Comparison of ENCODE assay signal across 1 cellular context in the genomic region with DNA sequence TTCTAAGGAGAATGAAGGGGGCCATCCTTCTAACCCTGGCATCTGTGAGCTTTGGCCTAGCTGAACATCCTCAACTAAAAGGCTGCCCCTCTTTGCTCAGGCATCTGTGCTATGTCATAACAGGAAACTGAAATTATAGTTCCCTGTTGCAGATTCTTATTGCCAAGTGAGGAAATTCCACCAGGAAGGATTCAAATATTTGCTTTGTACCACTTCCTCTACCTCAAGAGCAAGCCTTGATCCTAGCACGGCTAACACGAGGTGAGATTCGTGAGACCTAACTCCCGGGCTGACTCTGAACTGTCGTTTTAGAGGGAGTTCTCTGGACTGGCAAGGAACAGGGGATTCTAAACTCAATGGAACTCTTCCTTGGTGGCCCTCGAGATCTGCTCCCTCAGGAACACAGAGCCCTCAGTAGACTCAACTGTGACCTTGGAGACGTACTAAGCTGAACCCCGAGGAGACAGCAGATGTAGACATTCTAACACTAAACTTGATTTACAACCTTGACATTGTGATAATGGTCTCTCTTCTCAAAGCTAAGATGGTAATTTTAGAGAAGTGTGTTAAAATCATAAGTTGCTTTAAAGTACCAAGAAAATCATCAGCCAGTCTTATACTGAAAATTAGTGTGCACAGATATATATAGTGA.
TF ChIP-seq lines count a peak whose summit lies in the region.

No MANE protein-coding gene starts in this region.

TF ChIP-seq in IMR-90, 13 proteins besides CTCF, POLR2A, EP300 and RAD21:
- TF ChIP-seq CEBPB (IDR thresholded peaks at IDR 0.05; ENCODE audit: low read depth, low read length) (no peak), FOS (IDR thresholded peaks at IDR 0.05; ENCODE audit: low read depth, low read length) (no peak), CHD1 (IDR thresholded peaks at IDR 0.05; ENCODE audit: low read depth, low read length) (no peak), ELK1 (IDR thresholded peaks at IDR 0.05; ENCODE audit: borderline replicate concordance, low read depth, low read length) (no peak), RFX5 (IDR thresholded peaks at IDR 0.05; ENCODE audit: low read depth, low read length) (no peak), SMC3 (IDR thresholded peaks at IDR 0.05; ENCODE audit: low read depth, low read length) (no peak), NFE2L2 (IDR thresholded peaks at IDR 0.05; ENCODE audit: low read depth, low read length) (no peak), MAZ (IDR thresholded peaks at IDR 0.05; ENCODE audit: borderline replicate concordance, low read depth, low read length) (no peak), BHLHE40 (IDR thresholded peaks at IDR 0.05; ENCODE audit: low read depth, low read length) (no peak), MXI1 (IDR thresholded peaks at IDR 0.05; ENCODE audit: borderline replicate concordance, low read depth, low read length) (no peak), RCOR1 (IDR thresholded peaks at IDR 0.05; ENCODE audit: insufficient replicate concordance, low read length) (no peak), MAFK (IDR thresholded peaks at IDR 0.05; ENCODE audit: low read depth, low read length) (no peak)
- TF ChIP-seq, protein P1, sequence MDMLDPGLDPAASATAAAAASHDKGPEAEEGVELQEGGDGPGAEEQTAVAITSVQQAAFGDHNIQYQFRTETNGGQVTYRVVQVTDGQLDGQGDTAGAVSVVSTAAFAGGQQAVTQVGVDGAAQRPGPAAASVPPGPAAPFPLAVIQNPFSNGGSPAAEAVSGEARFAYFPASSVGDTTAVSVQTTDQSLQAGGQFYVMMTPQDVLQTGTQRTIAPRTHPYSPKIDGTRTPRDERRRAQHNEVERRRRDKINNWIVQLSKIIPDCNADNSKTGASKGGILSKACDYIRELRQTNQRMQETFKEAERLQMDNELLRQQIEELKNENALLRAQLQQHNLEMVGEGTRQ (IDR thresholded peaks at IDR 0.05; ENCODE audit: low read depth, low read length), result no peak
